In genomic region chr13:37919329-37919880, GRCh38 we compare ENCODE assay signal across 25 cellular contexts. TPM values are rescaled to one million over a fixed set of nuclear protein-coding genes. Genes with fewer than 3 reads are reported as not detected.
DNase-seq lines count a peak whose midpoint lies in the region; TF ChIP-seq lines count a peak whose summit lies in the region.
"Had no signal": no experiment of that assay in that cellular context is flagged by ENCODE, and none has a peak within 500 bp of the region (broad histone marks: within the 10 kb centered on the region; RNA-seq: fewer than 3 reads in every experiment).

No MANE protein-coding gene starts in this region.

- TF ChIP-seq CTCF in breast epithelium (IDR thresholded peaks at IDR 0.05), result no peak
- TF ChIP-seq CTCF in MCF 10A (IDR thresholded peaks at IDR 0.05; ENCODE audit: unreplicated experiment), result no peak
- TF ChIP-seq CTCF in SK-N-SH (IDR thresholded peaks at IDR 0.05), result no peak
- no peak for TF ChIP-seq CTCF in fibroblast of villous mesenchyme (IDR thresholded peaks at IDR 0.05; ENCODE audit: insufficient read depth, low read depth, low read length)
- TF ChIP-seq CTCF in smooth muscle cell (IDR thresholded peaks at IDR 0.05; ENCODE audit: borderline replicate concordance, insufficient read depth, poor library complexity, severe bottlenecking), result no peak
- TF ChIP-seq CTCF in tibial nerve (IDR thresholded peaks at IDR 0.05), result no peak

- POLR2A ChIA-PET in MCF 10A (lab: Yijun Ruan, JAX) (no interaction called here), SK-N-SH (lab: Yijun Ruan, JAX) (no interaction called here)

- H3K4me2 ChIP-seq in SK-N-SH (peak overlapping the region; percentile 76), smooth muscle cell (no peak overlapping the region)

- H3K9me2 ChIP-seq in SK-N-SH, result no peaks in the 10 kb centered on the region

- 1% methylated on average over 4 of the region's 4 CpGs for WGBS in SK-N-SH (ENCODE audit: low lambda C conversion rate)
- WGBS in smooth muscle cell (ENCODE audit: low lambda C conversion rate), result 66% methylated on average over 4 of the region's 4 CpGs
- WGBS in tibial nerve, 2 donors, result 75 to 85% methylated on average over 4 of the region's 4 CpGs

- CTCF ChIA-PET in MCF 10A (lab: Yijun Ruan, JAX), result interaction anchor here (0.6 to 0.8 kb wide), 2 partner anchors 14 to 806 kb away, joined by 3 to 6 read pairs; no protein-coding TSS in a partner anchor
- CTCF ChIA-PET in SK-N-SH (lab: Yijun Ruan, JAX), result no interaction called here

- H3K9me3 Mint-ChIP-seq in MCF 10A (ENCODE audit: unreplicated experiment), result peaks cover 12% of the 10 kb centered on the region

- H3K79me2 ChIP-seq in SK-N-SH (ENCODE audit: insufficient read depth), result no peaks in the 10 kb centered on the region
- H3K79me2 ChIP-seq in smooth muscle cell (ENCODE audit: low read depth), result no peaks in the 10 kb centered on the region

- H3K4me1 ChIP-seq in breast epithelium, result no peaks in the 10 kb centered on the region
- no peaks in the 10 kb centered on the region; a peak in 1 of 4 replicates for H3K4me1 ChIP-seq in SK-N-SH (ENCODE audit: control insufficient read depth in 1 of 2, insufficient read depth in 2 of 2, low read depth in 1 of 2, low read length in 1 of 2)
- peaks cover 43% of the 10 kb centered on the region for H3K4me1 ChIP-seq in smooth muscle cell (ENCODE audit: low read depth)
- peaks cover 0 to 10% (median 0%) of the 10 kb centered on the region in 4 donors for H3K4me1 ChIP-seq in tibial nerve
- H3K4me1 ChIP-seq: esophagus squamous epithelium, psoas muscle had no signal

- H3K27me3 ChIP-seq in breast epithelium, result no peaks in the 10 kb centered on the region
- no peaks in the 10 kb centered on the region for H3K27me3 ChIP-seq in SK-N-SH (ENCODE audit: insufficient read depth)
- no peaks in the 10 kb centered on the region for H3K27me3 ChIP-seq in smooth muscle cell (ENCODE audit: low read depth)
- no peaks in the 10 kb centered on the region for H3K27me3 ChIP-seq in tibial nerve
- H3K27me3 ChIP-seq: esophagus squamous epithelium had no signal

- H3F3A ChIP-seq in SK-N-SH (replicated peaks; ENCODE audit: insufficient read depth) (no peaks in the 10 kb centered on the region), smooth muscle cell (ENCODE audit: low read depth) (no peaks in the 10 kb centered on the region)

- peaks cover 0 to 8% of the 10 kb centered on the region in 2 donors for H3K9me3 ChIP-seq in breast epithelium
- no peaks in the 10 kb centered on the region for H3K9me3 ChIP-seq in SK-N-SH
- H3K9me3 ChIP-seq in smooth muscle cell (replicated peaks; ENCODE audit: low read depth), result no peaks in the 10 kb centered on the region
- H3K9me3 ChIP-seq in tibial nerve, result peaks cover 0 to 9% (median 0%) of the 10 kb centered on the region in 4 donors
- H3K9me3 ChIP-seq: esophagus squamous epithelium, psoas muscle had no signal

- TF ChIP-seq RAD21 in SK-N-SH (IDR thresholded peaks at IDR 0.05; ENCODE audit: low read length), result no peak

- no TSS peak for BruUV-seq in MCF 10A (replicated peaks; lab: Mats Ljungman, UMichigan)

- intact Hi-C loops in breast epithelium (cut with DNase I; ENCODE audit: low total_unique reads), result no loop called here
- intact Hi-C loops in MCF 10A (cut with micrococcal nuclease), result no loop called here

- DNase-seq in breast epithelium (ENCODE audit: low spot score in 2 of 2), result no peak
- DNase-seq in MCF 10A (ENCODE audit: unreplicated experiment), result no peak
- no peak for DNase-seq in SK-N-SH
- no peak for DNase-seq in fibroblast of villous mesenchyme (ENCODE audit: low read depth)
- no peak for DNase-seq in smooth muscle cell (lab: John Stamatoyannopoulos, UW; ENCODE audit: unreplicated experiment)
- no peak for DNase-seq in NCI-H748 (lab: John Stamatoyannopoulos, UW; ENCODE audit: unreplicated experiment)
- no peak for DNase-seq in tibial nerve (ENCODE audit: low spot score in 2 of 2)
- no peak for DNase-seq in D341Med (ENCODE audit: low spot score)
- DNase-seq: activated CD8-positive, alpha-beta T cell treated with anti-CD3 and anti-CD28 coated beads, Interleukin-2, amount 10 ng/mL, durations not matched to agents 7 days and 5 days; activated gamma-delta T cell; DND-41; esophagus squamous epithelium; glutamatergic neuron; MM.1S; NCI-H1436; NCI-H2107; NCI-H446 treated with DMSO at 0.1 percent for 48 hours; nephron progenitor cell; psoas muscle; stimulated activated CD4-positive, alpha-beta T cell treated with anti-CD3 and anti-CD28 coated beads, Interleukin-4, amount 100 ng/mL, for 1 hour; stimulated activated naive CD4-positive, alpha-beta T cell treated with Interleukin-2 at 50 U/mL for 16 hours had no signal

- peak overlapping the region; percentile 61 for H2AFZ ChIP-seq in SK-N-SH (ENCODE audit: low read depth)
- peak overlapping the region; percentile 4 for H2AFZ ChIP-seq in smooth muscle cell (ENCODE audit: low read depth)

- H3K27ac ChIP-seq in breast epithelium (no peak overlapping the region), SK-N-SH (ENCODE audit: low read depth in 2 of 2, low read length in 1 of 2) (no peak overlapping the region), smooth muscle cell (ENCODE audit: low read depth) (no peak overlapping the region), tibial nerve (no peak overlapping the region)
- H3K27ac ChIP-seq: 22Rv1, esophagus squamous epithelium, psoas muscle had no signal

- peak overlapping the region in 2 of 3 donors; percentile 10 to 20 for H3K4me3 ChIP-seq in breast epithelium
- H3K4me3 ChIP-seq in SK-N-SH (ENCODE audit: low read depth in 2 of 2, low read length in 1 of 2), result peak overlapping the region; percentile 14 to 54; a peak in 3 of 4 replicates
- peak overlapping the region; percentile 14 for H3K4me3 ChIP-seq in fibroblast of villous mesenchyme (ENCODE audit: low read depth, low read length)
- H3K4me3 ChIP-seq in smooth muscle cell, result no peak overlapping the region
- peak overlapping the region in 1 of 4 donors; percentile 7 for H3K4me3 ChIP-seq in tibial nerve
- H3K4me3 ChIP-seq: esophagus squamous epithelium, psoas muscle had no signal

- H3K27ac Mint-ChIP-seq in MCF 10A (ENCODE audit: low read depth, unreplicated experiment), result no peak overlapping the region
- H3K27ac Mint-ChIP-seq: activated CD8-positive, alpha-beta T cell treated with anti-CD3 and anti-CD28 coated beads, Interleukin-2, amount 10 ng/mL, durations not matched to agents 7 days and 5 days; nephron progenitor cell had no signal

- peaks cover 9% of the 10 kb centered on the region for H3K4me1 Mint-ChIP-seq in MCF 10A (ENCODE audit: insufficient read depth, unreplicated experiment)
- H3K4me1 Mint-ChIP-seq: nephron progenitor cell had no signal

- H4K20me1 ChIP-seq in SK-N-SH (ENCODE audit: insufficient read depth) (no peaks in the 10 kb centered on the region), smooth muscle cell (ENCODE audit: low read depth) (no peaks in the 10 kb centered on the region)

- H3K9ac ChIP-seq in SK-N-SH (no peak overlapping the region), smooth muscle cell (ENCODE audit: low read depth) (no peak overlapping the region)

- no peaks in the 10 kb centered on the region for H3K27me3 Mint-ChIP-seq in MCF 10A (ENCODE audit: insufficient read depth, unreplicated experiment)
- H3K27me3 Mint-ChIP-seq: brain had no signal

- TF ChIP-seq POLR2A in breast epithelium (IDR thresholded peaks at IDR 0.05), result no peak
- TF ChIP-seq POLR2A in tibial nerve (IDR thresholded peaks at IDR 0.05), result no peak

- TF ChIP-seq EP300 in SK-N-SH (IDR thresholded peaks at IDR 0.05; ENCODE audit: borderline replicate concordance in 1 of 2, low read depth in 1 of 2, low read length in 1 of 2) (no peak), tibial nerve (IDR thresholded peaks at IDR 0.05) (no peak)

- H3K36me3 ChIP-seq in breast epithelium, result no peaks in the 10 kb centered on the region
- no peaks in the 10 kb centered on the region for H3K36me3 ChIP-seq in SK-N-SH (replicated peaks in 1 of 2; ENCODE audit: control insufficient read depth in 1 of 2, insufficient read depth in 2 of 2, low read length in 1 of 2)
- no peaks in the 10 kb centered on the region for H3K36me3 ChIP-seq in smooth muscle cell (ENCODE audit: low read depth)
- H3K36me3 ChIP-seq in tibial nerve, result no peaks in the 10 kb centered on the region
- H3K36me3 ChIP-seq: esophagus squamous epithelium had no signal

- H3K36me3 Mint-ChIP-seq in MCF 10A (ENCODE audit: insufficient read depth, unreplicated experiment), result peaks cover 4% of the 10 kb centered on the region

- no peak overlapping the region for H3K4me3 Mint-ChIP-seq in MCF 10A (ENCODE audit: unreplicated experiment)
- H3K4me3 Mint-ChIP-seq: activated CD8-positive, alpha-beta T cell treated with anti-CD3 and anti-CD28 coated beads, Interleukin-2, amount 10 ng/mL, durations not matched to agents 7 days and 5 days; endodermal cell; nephron progenitor cell had no signal

TF ChIP-seq in SK-N-SH, 30 proteins besides CTCF, POLR2A, EP300 and RAD21 (continues in another document):
- no peak for TF ChIP-seq RXRA (IDR thresholded peaks at IDR 0.05; ENCODE audit: borderline replicate concordance, low read depth)
- TF ChIP-seq FOXM1 (IDR thresholded peaks at IDR 0.05; ENCODE audit: low read depth), result no peak
- no peak for TF ChIP-seq EZH2phosphoT487 (IDR thresholded peaks at IDR 0.05; ENCODE audit: borderline replicate concordance, low read depth)
- TF ChIP-seq IRF3 (IDR thresholded peaks at IDR 0.05; ENCODE audit: low read depth, low read length), result no peak
- no peak for TF ChIP-seq SMC3 (IDR thresholded peaks at IDR 0.05; ENCODE audit: low read depth, low read length)
- no peak for TF ChIP-seq TCF12 (IDR thresholded peaks at IDR 0.05)

RNA-seq across cellular contexts. Expression of gene TRPC4, which starts 49.8 kb away (rescaled TPM):
- total RNA-seq in breast epithelium, result under 1 TPM; 0.29 to 0.98 (median 0.32) TPM
- not detected in 2 replicates for total RNA-seq in MCF 10A (2022)
- not detected in 2 replicates for polyA plus RNA-seq in SK-N-SH (2012; rRNA removed)
- 0.01 and 0.03 TPM in 2 replicates for polyA plus RNA-seq in SK-N-SH (2012; cell fraction: cytosol; rRNA removed)
- 0.01 TPM in 1 of 2 replicates, not detected in the other for polyA plus RNA-seq in SK-N-SH (2012; cell fraction: nucleus; rRNA removed)
- total RNA-seq in fibroblast of villous mesenchyme, result 28.3 and 37.6 TPM in 2 replicates
- total RNA-seq in smooth muscle cell, result not detected in 2 replicates
- 0.09 TPM in 1 of 2 replicates, not detected in the other for polyA plus RNA-seq in smooth muscle cell
- 1 to 10 TPM in 2 of 4 donors, under 1 TPM in 1, not detected in 1; 0.60 to 1.2 (median 1.1) TPM for total RNA-seq in tibial nerve
- total RNA-seq: activated CD8-positive, alpha-beta T cell treated with anti-CD3 and anti-CD28 coated beads, Interleukin-2, amount 10 ng/mL, durations not matched to agents 7 days and 5 days; mononuclear cell had no signal

Comparison
In these comparisons a context has a peak if more than half of its experiments do, and no peak if none do; other contexts are left out.
1. RNA of gene TRPC4, which starts 49.8 kb away (total RNA-seq): 28.3 to 37.6 TPM in fibroblast of villous mesenchyme; 0.60 to 1.2 TPM in tibial nerve, 0.29 to 0.98 TPM in breast epithelium, not detected in MCF 10A and not detected in smooth muscle cell; every median in the first group is over 10 times any median in the second.